Comparison of ENCODE assay signal across 1 cellular context in genomic region chr16:31707743-31708335, GRCh38.
TF ChIP-seq lines count a peak whose summit lies in the region.

No MANE protein-coding gene starts in this region.

TF ChIP-seq in GM12878, 131 proteins besides CTCF, POLR2A, EP300 and RAD21 (continued from another document):
- TF ChIP-seq E4F1 (IDR thresholded peaks at IDR 0.05; ENCODE audit: borderline replicate concordance, partially characterized antibody): no peak
- no peak for TF ChIP-seq SMC3 (IDR thresholded peaks at IDR 0.05; ENCODE audit: borderline replicate concordance, low read length)
- no peak for TF ChIP-seq POLR2AphosphoS2 (IDR thresholded peaks at IDR 0.05; ENCODE audit: low read depth, low read length)
- TF ChIP-seq RFX5 (IDR thresholded peaks at IDR 0.05; ENCODE audit: low read depth, low read length): no peak
- no peak for TF ChIP-seq LARP7 (IDR thresholded peaks at IDR 0.05)
- no peak for TF ChIP-seq ZSCAN29 (IDR thresholded peaks at IDR 0.05)
- TF ChIP-seq ZNF207 (IDR thresholded peaks at IDR 0.05; ENCODE audit: borderline replicate concordance): no peak
- no peak for TF ChIP-seq ESRRA (IDR thresholded peaks at IDR 0.05; ENCODE audit: low read length)
- no peak for TF ChIP-seq IKZF2 (IDR thresholded peaks at IDR 0.05)
- TF ChIP-seq ZBED1 (IDR thresholded peaks at IDR 0.05; ENCODE audit: borderline replicate concordance): no peak
- TF ChIP-seq MTA3 (IDR thresholded peaks at IDR 0.05; ENCODE audit: borderline replicate concordance, low read length): no peak
- TF ChIP-seq CEBPZ (IDR thresholded peaks at IDR 0.05; ENCODE audit: low read depth, low read length): no peak
- TF ChIP-seq MEF2A (IDR thresholded peaks at IDR 0.05; ENCODE audit: insufficient read depth, low read depth, low read length): no peak
- no peak for TF ChIP-seq SKIL (IDR thresholded peaks at IDR 0.05; ENCODE audit: low read depth, poor library complexity, severe bottlenecking)
- no peak for TF ChIP-seq CUX1 (IDR thresholded peaks at IDR 0.05; ENCODE audit: insufficient replicate concordance, low read depth, low read length)
